Comparison of ENCODE assay signal across 22 cellular contexts in the genomic region with DNA sequence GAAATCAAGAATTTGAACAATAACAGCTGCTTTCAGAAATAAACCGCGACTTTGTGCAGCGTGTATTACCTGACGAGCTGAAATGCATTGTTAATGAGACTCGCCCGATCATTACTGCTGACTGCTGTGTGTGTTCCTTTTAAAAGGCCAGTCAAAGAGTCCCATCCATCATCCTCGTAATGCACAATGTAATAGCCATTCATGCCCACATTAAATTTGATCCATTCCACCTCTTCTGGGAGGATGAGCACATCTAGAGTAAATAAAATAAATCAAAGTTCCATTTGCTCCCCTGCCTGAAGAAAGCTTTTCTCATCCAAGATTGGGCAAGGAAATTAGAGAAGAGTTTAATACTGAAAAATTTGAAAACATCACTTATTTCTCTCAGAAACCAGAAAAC. TPM values are rescaled to one million over a fixed set of nuclear protein-coding genes. Genes with fewer than 3 reads are reported as not detected.
DNase-seq lines count a peak whose midpoint lies in the region; ATAC-seq and TF ChIP-seq lines count a peak whose summit lies in the region.
"Had no signal": no experiment of that assay in that cellular context is flagged by ENCODE, and none has a peak within 500 bp of the region (broad histone marks: within the 10 kb centered on the region; RNA-seq: fewer than 3 reads in every experiment).

No MANE protein-coding gene starts in this region.

- intact Hi-C loops in activated naive CD4-positive, alpha-beta T cell treated with anti-CD3 and anti-CD28 coated beads for 36 hours (cut with micrococcal nuclease) = no loop called here
- intact Hi-C loops in activated CD8-positive, alpha-beta T cell treated with anti-CD3 and anti-CD28 coated beads for 36 hours (cut with micrococcal nuclease) = no loop called here

- ATAC-seq in activated CD8-positive, alpha-beta T cell treated with anti-CD3 and anti-CD28 coated beads for 36 hours = no peak
- ATAC-seq in stimulated activated memory B cell treated with anti-CD40 and anti-IgM and Interleukin-4, amounts not matched to agents 10 μg/mL and 1 μg/mL and 100 μg/mL, for 72 hours = no peak
- ATAC-seq: esophagus mucosa, gastrocnemius medialis, sciatic nerve, T-cell had no signal

- POLR2A ChIA-PET in activated CD8-positive, alpha-beta T cell treated with anti-CD3 and anti-CD28 coated beads for 36 hours (lab: Charles Lee) = interaction anchor here (1.0 kb wide), 1 partner anchor 10 kb away, joined by 3 read pairs; no protein-coding TSS in a partner anchor

- peak overlapping the region; percentile 19 for H3K27ac Mint-ChIP-seq in activated naive CD4-positive, alpha-beta T cell treated with anti-CD3 and anti-CD28 coated beads for 36 hours
- peak overlapping the region; percentile 9 for H3K27ac Mint-ChIP-seq in activated CD8-positive, alpha-beta T cell treated with anti-CD3 and anti-CD28 coated beads for 36 hours
- H3K27ac Mint-ChIP-seq in stimulated activated memory B cell treated with anti-CD40 and anti-IgM and Interleukin-4, amounts not matched to agents 10 μg/mL and 1 μg/mL and 100 μg/mL, for 72 hours = peak overlapping the region; percentile 19

- CTCF ChIA-PET in activated naive CD4-positive, alpha-beta T cell treated with anti-CD3 and anti-CD28 coated beads for 36 hours (lab: Charles Lee) = interaction anchor here (1.0 to 1.2 kb wide), 2 partner anchors 44 to 376 kb away, joined by 3 read pairs; no protein-coding TSS in a partner anchor
- CTCF ChIA-PET in activated CD8-positive, alpha-beta T cell treated with anti-CD3 and anti-CD28 coated beads for 36 hours (lab: Charles Lee) = interaction anchor here (1.0 to 2.2 kb wide), 4 partner anchors 9 to 376 kb away, joined by 3 to 7 read pairs (median 3); no protein-coding TSS in a partner anchor

- H3K4me1 Mint-ChIP-seq in activated naive CD4-positive, alpha-beta T cell treated with anti-CD3 and anti-CD28 coated beads for 36 hours (ENCODE audit: low read depth) = peaks cover 6% of the 10 kb centered on the region
- H3K4me1 Mint-ChIP-seq in activated CD8-positive, alpha-beta T cell treated with anti-CD3 and anti-CD28 coated beads for 36 hours (ENCODE audit: low read depth) = peaks cover 9% of the 10 kb centered on the region
- H3K4me1 Mint-ChIP-seq in stimulated activated memory B cell treated with anti-CD40 and anti-IgM and Interleukin-4, amounts not matched to agents 10 μg/mL and 1 μg/mL and 100 μg/mL, for 72 hours = no peaks in the 10 kb centered on the region
- H3K4me1 Mint-ChIP-seq: naive B cell had no signal

- DNase-seq in activated naive CD4-positive, alpha-beta T cell treated with anti-CD3 and anti-CD28 coated beads for 36 hours = no peak
- no peak for DNase-seq in activated naive CD4-positive, alpha-beta T cell treated with Interleukin-2 at 50 U/mL for 16 hours
- DNase-seq in NCI-H187 (lab: John Stamatoyannopoulos, UW) (peak; percentile 60 to 64), NCI-H1048 (lab: John Stamatoyannopoulos, UW) (no peak), kidney glomerular epithelial cell (lab: John Stamatoyannopoulos, UW) (no peak)
- DNase-seq in activated CD8-positive, alpha-beta T cell treated with anti-CD3 and anti-CD28 coated beads for 36 hours = no peak
- no peak for DNase-seq in stimulated activated CD4-positive, alpha-beta T cell treated with anti-CD3 and anti-CD28 coated beads, Interleukin-1b, Interleukin-23, amount 100 ng/mL, for 48 hours
- DNase-seq: activated CD4-positive, alpha-beta T cell treated with anti-CD3 and anti-CD28 coated beads for 4 hours; activated naive CD4-positive, alpha-beta T cell treated with anti-CD3 and anti-CD28 coated beads, Interleukin-2, amount 50 U/mL, for 16 hours; DMS53; effector CD4-positive, alpha-beta T cell; gastrocnemius medialis; naive B cell; NCI-H1694 treated with DMSO at 0.1 percent for 48 hours; NCI-H510A treated with DMSO at 0.1 percent for 48 hours; posterior cingulate gyrus; Right ventricle myocardium superior; stimulated activated CD4-positive, alpha-beta T cell treated with anti-CD3 and anti-CD28 coated beads, Interleukin-15, amount 100 ng/mL, for 24 hours; T-cell had no signal

- no peak overlapping the region for H3K4me3 Mint-ChIP-seq in activated naive CD4-positive, alpha-beta T cell treated with anti-CD3 and anti-CD28 coated beads for 36 hours
- no peak overlapping the region for H3K4me3 Mint-ChIP-seq in activated CD8-positive, alpha-beta T cell treated with anti-CD3 and anti-CD28 coated beads for 36 hours
- no peak overlapping the region for H3K4me3 Mint-ChIP-seq in stimulated activated memory B cell treated with anti-CD40 and anti-IgM and Interleukin-4, amounts not matched to agents 10 μg/mL and 1 μg/mL and 100 μg/mL, for 72 hours
- H3K4me3 Mint-ChIP-seq: naive B cell, T-cell had no signal

- no peaks in the 10 kb centered on the region for H3K27me3 Mint-ChIP-seq in activated naive CD4-positive, alpha-beta T cell treated with anti-CD3 and anti-CD28 coated beads for 36 hours (ENCODE audit: low read depth)
- H3K27me3 Mint-ChIP-seq in activated CD8-positive, alpha-beta T cell treated with anti-CD3 and anti-CD28 coated beads for 36 hours = no peaks in the 10 kb centered on the region
- H3K27me3 Mint-ChIP-seq in stimulated activated memory B cell treated with anti-CD40 and anti-IgM and Interleukin-4, amounts not matched to agents 10 μg/mL and 1 μg/mL and 100 μg/mL, for 72 hours = no peaks in the 10 kb centered on the region
- H3K27me3 Mint-ChIP-seq: naive B cell, T-cell had no signal

- no peaks in the 10 kb centered on the region for H3K9me3 Mint-ChIP-seq in activated naive CD4-positive, alpha-beta T cell treated with anti-CD3 and anti-CD28 coated beads for 36 hours
- no peaks in the 10 kb centered on the region for H3K9me3 Mint-ChIP-seq in activated CD8-positive, alpha-beta T cell treated with anti-CD3 and anti-CD28 coated beads for 36 hours
- no peaks in the 10 kb centered on the region for H3K9me3 Mint-ChIP-seq in stimulated activated memory B cell treated with anti-CD40 and anti-IgM and Interleukin-4, amounts not matched to agents 10 μg/mL and 1 μg/mL and 100 μg/mL, for 72 hours
- H3K9me3 Mint-ChIP-seq: naive B cell, T-cell had no signal

- peaks cover 43% of the 10 kb centered on the region for H3K36me3 Mint-ChIP-seq in activated naive CD4-positive, alpha-beta T cell treated with anti-CD3 and anti-CD28 coated beads for 36 hours (ENCODE audit: low read depth)
- peaks cover 48% of the 10 kb centered on the region for H3K36me3 Mint-ChIP-seq in activated CD8-positive, alpha-beta T cell treated with anti-CD3 and anti-CD28 coated beads for 36 hours (ENCODE audit: low read depth)
- H3K36me3 Mint-ChIP-seq in stimulated activated memory B cell treated with anti-CD40 and anti-IgM and Interleukin-4, amounts not matched to agents 10 μg/mL and 1 μg/mL and 100 μg/mL, for 72 hours = peaks cover 69% of the 10 kb centered on the region

- no peak for TF ChIP-seq CTCF in activated CD8-positive, alpha-beta T cell treated with anti-CD3 and anti-CD28 coated beads for 36 hours (IDR thresholded peaks at IDR 0.05)

RNA-seq across cellular contexts. Expression of gene ERAP1, which starts 22.0 kb away (rescaled TPM):
- 100 to 1,000 TPM; 119 to 126 TPM for total RNA-seq in activated naive CD4-positive, alpha-beta T cell treated with anti-CD3 and anti-CD28 coated beads for 36 hours
- total RNA-seq in activated CD8-positive, alpha-beta T cell treated with anti-CD3 and anti-CD28 coated beads for 36 hours = 10 to 100 TPM; 60.1 to 62.3 TPM

Comparison
In these comparisons a context has a peak if more than half of its experiments do, and no peak if none do; other contexts are left out.
1. DNase-seq: peak in NCI-H187 (2 of 2); none in activated naive CD4-positive, alpha-beta T cell treated with anti-CD3 and anti-CD28 coated beads for 36 hours (single experiment), activated naive CD4-positive, alpha-beta T cell treated with Interleukin-2 at 50 U/mL for 16 hours (single experiment), activated CD8-positive, alpha-beta T cell treated with anti-CD3 and anti-CD28 coated beads for 36 hours (single experiment), stimulated activated CD4-positive, alpha-beta T cell treated with anti-CD3 and anti-CD28 coated beads, Interleukin-1b, Interleukin-23, amount 100 ng/mL, for 48 hours (single experiment), NCI-H1048 (single experiment) and kidney glomerular epithelial cell (single experiment).
2. Peak in every context shown above with its lines, with median percentiles within 50 percentile points of each other: H3K27ac Mint-ChIP-seq.